Comparison of ENCODE assay signal across 1 cellular context in the genomic region with DNA sequence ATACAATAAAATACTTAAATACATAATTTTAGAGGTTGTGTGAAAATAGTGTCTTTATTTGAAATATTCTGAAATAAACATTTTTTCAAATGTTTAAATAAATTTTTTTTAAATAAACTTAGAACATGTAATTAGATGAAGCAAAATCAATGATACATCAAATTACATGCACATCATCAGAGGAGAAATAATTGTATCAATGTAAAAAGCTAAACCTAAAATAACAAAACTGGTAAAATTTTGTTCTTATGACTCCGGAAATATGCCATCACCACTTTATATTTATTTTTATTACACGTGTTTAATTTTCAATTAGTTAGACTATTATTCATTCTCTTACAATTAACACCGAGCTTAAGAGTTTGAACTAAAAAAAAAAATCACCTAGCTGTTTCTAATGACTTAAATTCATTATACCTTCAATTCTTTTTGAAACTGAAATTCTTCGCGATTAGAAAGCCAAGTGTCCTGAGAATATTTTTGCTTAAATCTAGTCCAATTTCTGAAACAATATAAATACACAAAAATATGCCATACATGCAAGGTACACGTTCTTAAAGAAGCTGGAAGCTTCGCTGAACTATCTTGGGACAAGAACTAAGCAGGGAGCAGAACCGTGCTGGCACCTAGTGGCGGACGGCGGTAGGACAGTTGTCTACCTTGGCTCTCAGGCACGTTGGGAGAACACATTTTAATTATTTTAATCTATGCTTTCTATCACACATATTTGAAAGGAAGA.
TF ChIP-seq lines count a peak whose summit lies in the region.

No MANE protein-coding gene starts in this region.

TF ChIP-seq in HepG2, 621 proteins besides CTCF, POLR2A, EP300 and RAD21 (continued from another document):
- TF ChIP-seq, protein P1, sequence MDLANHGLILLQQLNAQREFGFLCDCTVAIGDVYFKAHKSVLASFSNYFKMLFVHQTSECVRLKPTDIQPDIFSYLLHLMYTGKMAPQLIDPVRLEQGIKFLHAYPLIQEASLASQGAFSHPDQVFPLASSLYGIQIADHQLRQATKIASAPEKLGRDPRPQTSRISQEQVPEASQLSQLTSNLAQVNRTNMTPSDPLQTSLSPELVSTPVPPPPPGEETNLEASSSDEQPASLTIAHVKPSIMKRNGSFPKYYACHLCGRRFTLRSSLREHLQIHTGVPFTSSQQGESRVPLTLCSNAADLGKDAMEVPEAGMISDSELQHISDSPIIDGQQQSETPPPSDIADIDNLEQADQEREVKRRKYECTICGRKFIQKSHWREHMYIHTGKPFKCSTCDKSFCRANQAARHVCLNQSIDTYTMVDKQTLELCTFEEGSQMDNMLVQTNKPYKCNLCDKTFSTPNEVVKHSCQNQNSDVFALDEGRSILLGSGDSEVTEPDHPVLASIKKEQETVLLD (CRISPR knock-in tag; IDR thresholded peaks at IDR 0.05; ENCODE audit: low read depth): no peak
- no peak for TF ChIP-seq ELF3 (CRISPR knock-in tag; IDR thresholded peaks at IDR 0.05)
